In the genomic region with DNA sequence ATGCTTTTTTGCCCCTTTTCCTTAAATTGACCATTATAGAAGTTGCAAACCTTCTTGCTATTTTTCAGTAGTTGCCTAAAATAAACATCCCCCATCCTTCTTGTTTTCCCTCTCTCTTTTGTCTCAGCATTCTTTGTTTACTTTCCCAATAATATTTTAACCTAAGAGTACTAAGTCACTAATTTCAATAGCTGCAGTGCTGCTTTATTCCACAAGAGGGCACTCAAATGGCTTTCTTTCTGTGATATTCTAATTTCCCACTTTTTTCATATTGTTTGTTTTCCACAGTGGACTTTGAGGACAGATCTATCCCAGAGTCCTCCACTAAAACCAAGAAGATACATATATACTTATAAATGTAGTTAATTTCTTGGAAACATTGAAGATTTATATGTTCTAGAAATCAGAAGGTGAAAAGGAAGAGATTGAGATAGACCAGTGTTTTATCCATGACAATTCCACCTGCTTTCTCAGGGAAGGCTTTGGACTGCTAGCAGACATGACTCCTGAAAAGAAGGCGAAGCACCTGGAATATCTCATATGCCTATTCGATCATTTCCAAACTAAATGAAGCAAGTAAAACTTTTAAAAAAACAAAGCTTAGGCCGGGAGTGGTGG, we compare ENCODE assay signal across 8 cellular contexts.
DNase-seq lines count a peak whose midpoint lies in the region; TF ChIP-seq lines count a peak whose summit lies in the region.

No MANE protein-coding gene starts in this region.

- peak; percentile 7 to 16 for DNase-seq in stimulated activated CD4-positive, alpha-beta T cell treated with anti-CD3 and anti-CD28 coated beads, Interleukin-2, amount 100 ng/mL, for 48 hours
- DNase-seq in stimulated activated CD4-positive, alpha-beta T cell treated with anti-CD3 and anti-CD28 coated beads, Interleukin-4, amount 100 ng/mL, for 1 hour: no peak
- no peak for DNase-seq in esophagus squamous epithelium (lab: John Stamatoyannopoulos, UW)
- DNase-seq in retinal pigment epithelial cell (ENCODE audit: low read depth): no peak
- DNase-seq in NCI-H748 (lab: John Stamatoyannopoulos, UW; ENCODE audit: unreplicated experiment): no peak
- no peak for DNase-seq in activated CD4-positive, alpha-beta T cell treated with anti-CD3 and anti-CD28 coated beads for 4 hours
- DNase-seq in occipital lobe (lab: John Stamatoyannopoulos, UW): no peak

- H3K4me3 ChIP-seq in OCI-LY3 (ENCODE audit: low read length) (no peak overlapping the region), esophagus squamous epithelium (no peak overlapping the region), retinal pigment epithelial cell (ENCODE audit: low read length) (no peak overlapping the region)

- H3K27me3 ChIP-seq in OCI-LY3 (ENCODE audit: low read depth, low read length): no peaks in the 10 kb centered on the region
- no peaks in the 10 kb centered on the region for H3K27me3 ChIP-seq in esophagus squamous epithelium

- H3K36me3 ChIP-seq in OCI-LY3 (replicated peaks; ENCODE audit: low read depth, low read length) (no peaks in the 10 kb centered on the region), esophagus squamous epithelium (no peaks in the 10 kb centered on the region)

- no peak for TF ChIP-seq POLR2A in esophagus squamous epithelium (IDR thresholded peaks at IDR 0.05)

- H4K20me1 ChIP-seq in OCI-LY3 (ENCODE audit: insufficient read depth, low read length): no peaks in the 10 kb centered on the region

- H3K9me3 ChIP-seq in OCI-LY3 (ENCODE audit: insufficient read depth, low read length) (no peaks in the 10 kb centered on the region), esophagus squamous epithelium (no peaks in the 10 kb centered on the region)

- 76% methylated on average over 3 of the region's 3 CpGs for WGBS in esophagus squamous epithelium, 2 donors

- H3K4me1 ChIP-seq in OCI-LY3 (ENCODE audit: low read length) (no peaks in the 10 kb centered on the region), esophagus squamous epithelium (no peaks in the 10 kb centered on the region)

- intact Hi-C loops in esophagus squamous epithelium (cut with DNase I): no loop called here

- H3K27ac ChIP-seq in OCI-LY3 (ENCODE audit: low read length) (no peak overlapping the region), esophagus squamous epithelium (no peak overlapping the region)

- no peak overlapping the region for H3K9ac ChIP-seq in OCI-LY3 (ENCODE audit: low read length)

- H3K4me2 ChIP-seq in OCI-LY3 (ENCODE audit: low read length): no peak overlapping the region

- H3K79me2 ChIP-seq in OCI-LY3 (ENCODE audit: low read length): no peaks in the 10 kb centered on the region

- TF ChIP-seq CTCF in OCI-LY3 (IDR thresholded peaks at IDR 0.05; ENCODE audit: low read depth, low read length) (peak; percentile 76), esophagus squamous epithelium (IDR thresholded peaks at IDR 0.05) (peak; percentile 41 to 89 (median 80)), retinal pigment epithelial cell (conservative IDR thresholded peaks at IDR 0.05; ENCODE audit: low read depth, low read length) (peak; percentile 84)

- no peak overlapping the region for H2AFZ ChIP-seq in OCI-LY3 (ENCODE audit: low read depth, low read length)

Comparison
In these comparisons a context has a peak if more than half of its experiments do, and no peak if none do; other contexts are left out.
1. DNase-seq: peak in stimulated activated CD4-positive, alpha-beta T cell treated with anti-CD3 and anti-CD28 coated beads, Interleukin-2, amount 100 ng/mL, for 48 hours (2 of 2); none in stimulated activated CD4-positive, alpha-beta T cell treated with anti-CD3 and anti-CD28 coated beads, Interleukin-4, amount 100 ng/mL, for 1 hour (single experiment), esophagus squamous epithelium (single experiment), retinal pigment epithelial cell (single experiment), NCI-H748 (single experiment), activated CD4-positive, alpha-beta T cell treated with anti-CD3 and anti-CD28 coated beads for 4 hours (0 of 2) and occipital lobe (single experiment).
2. Peak in every context shown above with its lines, with median percentiles within 50 percentile points of each other: CTCF ChIP-seq.